8 cellular contexts compared by ENCODE assay signal in genomic region chr20:58980711-58981563, GRCh38. TPM values are rescaled to one million over a fixed set of nuclear protein-coding genes. Genes with fewer than 3 reads are reported as not detected.
DNase-seq lines count a peak whose midpoint lies in the region; ATAC-seq and TF ChIP-seq lines count a peak whose summit lies in the region.

A gene with protein sequence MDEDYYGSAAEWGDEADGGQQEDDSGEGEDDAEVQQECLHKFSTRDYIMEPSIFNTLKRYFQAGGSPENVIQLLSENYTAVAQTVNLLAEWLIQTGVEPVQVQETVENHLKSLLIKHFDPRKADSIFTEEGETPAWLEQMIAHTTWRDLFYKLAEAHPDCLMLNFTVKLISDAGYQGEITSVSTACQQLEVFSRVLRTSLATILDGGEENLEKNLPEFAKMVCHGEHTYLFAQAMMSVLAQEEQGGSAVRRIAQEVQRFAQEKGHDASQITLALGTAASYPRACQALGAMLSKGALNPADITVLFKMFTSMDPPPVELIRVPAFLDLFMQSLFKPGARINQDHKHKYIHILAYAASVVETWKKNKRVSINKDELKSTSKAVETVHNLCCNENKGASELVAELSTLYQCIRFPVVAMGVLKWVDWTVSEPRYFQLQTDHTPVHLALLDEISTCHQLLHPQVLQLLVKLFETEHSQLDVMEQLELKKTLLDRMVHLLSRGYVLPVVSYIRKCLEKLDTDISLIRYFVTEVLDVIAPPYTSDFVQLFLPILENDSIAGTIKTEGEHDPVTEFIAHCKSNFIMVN (plus strand): TSS chr20:58981256. CDS start chr20:58981310, 54 bp downstream.

- H3K9me3 ChIP-seq in HUES48 (ENCODE audit: control insufficient read depth, insufficient read depth, low read length) (no peaks in the 10 kb centered on the region), OCI-LY3 (ENCODE audit: insufficient read depth, low read length) (peaks cover 6% of the 10 kb centered on the region), mucosa of descending colon (no peaks in the 10 kb centered on the region)

- peaks cover 5% of the 10 kb centered on the region; the same call in 1 of the 2 replicates for H3K4me1 ChIP-seq in HUES48 (ENCODE audit: control insufficient read depth, insufficient read depth, low read length)
- peaks cover 56% of the 10 kb centered on the region for H3K4me1 ChIP-seq in OCI-LY3 (ENCODE audit: low read length)
- H3K4me1 ChIP-seq in mucosa of descending colon (ENCODE audit: low read depth): peaks cover 19% of the 10 kb centered on the region

- peak within 1 kb of the TSS; percentile 72 for H3K4me2 ChIP-seq in OCI-LY3 (ENCODE audit: low read length)

- peak within 1 kb of the TSS; percentile 70 for H3K4me3 ChIP-seq in HUES48 (ENCODE audit: low read depth, low read length)
- H3K4me3 ChIP-seq in OCI-LY3 (ENCODE audit: low read length): peak within 1 kb of the TSS; percentile 82
- peak within 1 kb of the TSS; percentile 61 for H3K4me3 ChIP-seq in mucosa of descending colon

- peak within 1 kb of the TSS; percentile 10; the same call in 1 of the 2 replicates for H2AFZ ChIP-seq in OCI-LY3 (ENCODE audit: low read depth, low read length)

- no peak for TF ChIP-seq CTCF in OCI-LY3 (IDR thresholded peaks at IDR 0.05; ENCODE audit: low read depth, low read length)
- no peak for TF ChIP-seq CTCF in mucosa of descending colon (IDR thresholded peaks at IDR 0.05)

- H3K9ac ChIP-seq in HUES48 (ENCODE audit: low read depth, low read length) (peak within 1 kb of the TSS; percentile 96), OCI-LY3 (ENCODE audit: low read length) (peak within 1 kb of the TSS; percentile 87)

- H3K27me3 ChIP-seq in HUES48 (ENCODE audit: control insufficient read depth, insufficient read depth, low read length) (no peaks in the 10 kb centered on the region), OCI-LY3 (ENCODE audit: low read depth, low read length) (no peaks in the 10 kb centered on the region)

- peaks cover 33% of the 10 kb centered on the region for H4K20me1 ChIP-seq in OCI-LY3 (ENCODE audit: insufficient read depth, low read length)

- intact Hi-C loops in mucosa of descending colon (cut with DNase I, micrococcal nuclease): no loop called here

- peaks cover 48% of the 10 kb centered on the region for H3K79me2 ChIP-seq in OCI-LY3 (ENCODE audit: low read length)

- DNase-seq in COR-L47 (lab: John Stamatoyannopoulos, UW) (peak; percentile 82), activated T-cell treated with anti-CD3 and anti-CD28 coated beads for 24 hours (ENCODE audit: low read depth) (peak; percentile 88), epithelial cell of prostate (ENCODE audit: low read depth, low spot score) (no peak), mucosa of descending colon (peak; percentile 92 to 96 (median 93))
- peak; percentile 78 to 84 for DNase-seq in stimulated activated CD8-positive, alpha-beta memory T cell treated with anti-CD3 and anti-CD28 coated beads, Interleukin-4, amount 100 ng/mL, for 1 hour (ENCODE audit: low read depth in 2 of 2, low spot score in 1 of 2)

- peak; percentile 72 for ATAC-seq in GM21381 (IDR thresholded peaks at IDR 0.05; ENCODE audit: unreplicated experiment)
- ATAC-seq in mucosa of descending colon: peak; percentile 98

- H3K27ac ChIP-seq in HUES48 (ENCODE audit: low read depth, low read length) (peak within 1 kb of the TSS; percentile 88), OCI-LY3 (ENCODE audit: low read length) (peak within 1 kb of the TSS; percentile 55), epithelial cell of prostate (peak within 1 kb of the TSS; percentile 30)

- peaks cover 3% of the 10 kb centered on the region for H3K36me3 ChIP-seq in HUES48 (ENCODE audit: control insufficient read depth, insufficient read depth, low read length)
- peaks cover 22% of the 10 kb centered on the region for H3K36me3 ChIP-seq in OCI-LY3 (replicated peaks; ENCODE audit: low read depth, low read length)
- H3K36me3 ChIP-seq in mucosa of descending colon (ENCODE audit: low read depth): no peaks in the 10 kb centered on the region

RNA-seq across cellular contexts. Expression of the gene that starts here (rescaled TPM):
- 10 to 100 TPM; 47.9 to 51.7 (median 50.0) TPM for total RNA-seq in mucosa of descending colon

Comparison
In these comparisons a context has a peak if more than half of its experiments do, and no peak if none do; other contexts are left out.
1. H3K27ac ChIP-seq: peak in every context shown above with its lines; median percentile 88 in HUES48; 55 in OCI-LY3; 30 in epithelial cell of prostate.